In the genomic region with DNA sequence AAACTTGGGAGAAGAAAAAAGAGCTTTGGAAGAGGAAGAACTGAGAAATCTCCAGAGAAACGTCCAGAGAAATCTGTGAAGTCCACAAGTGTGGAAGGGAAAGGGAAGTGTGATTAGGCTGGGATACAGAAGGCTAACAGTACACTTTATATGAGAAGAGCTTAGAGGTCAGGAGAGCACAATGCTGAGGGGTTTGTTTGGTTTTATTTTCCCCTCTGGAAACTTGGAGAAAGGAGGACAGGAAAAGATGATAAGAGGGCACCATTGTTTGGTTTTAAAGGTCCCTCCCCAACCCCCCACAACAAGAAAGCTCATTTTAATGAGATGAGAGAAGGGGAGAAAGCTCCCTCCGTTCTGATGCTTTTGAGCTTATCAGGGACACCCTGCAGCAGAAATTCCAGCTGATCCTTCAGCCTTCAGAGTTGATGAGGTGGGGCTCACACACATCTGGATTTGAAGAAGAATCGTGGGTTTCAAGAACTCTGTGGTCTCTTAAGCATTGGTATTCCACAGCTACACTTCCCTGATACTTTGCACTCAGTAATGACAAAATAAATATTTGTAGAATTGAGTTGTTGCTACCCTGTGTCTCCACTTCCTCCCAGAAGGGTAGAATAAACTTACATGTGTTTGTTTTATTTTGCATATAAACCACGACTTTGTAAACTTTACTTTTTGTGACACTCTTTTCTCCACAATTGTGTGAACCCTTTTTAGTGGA, we compare ENCODE assay signal across 1 cellular context.
TF ChIP-seq lines count a peak whose summit lies in the region.

No MANE protein-coding gene starts in this region.

TF ChIP-seq in HepG2, 621 proteins besides CTCF, POLR2A, EP300 and RAD21 (continued from another document and continues in another):
- TF ChIP-seq, protein P1, sequence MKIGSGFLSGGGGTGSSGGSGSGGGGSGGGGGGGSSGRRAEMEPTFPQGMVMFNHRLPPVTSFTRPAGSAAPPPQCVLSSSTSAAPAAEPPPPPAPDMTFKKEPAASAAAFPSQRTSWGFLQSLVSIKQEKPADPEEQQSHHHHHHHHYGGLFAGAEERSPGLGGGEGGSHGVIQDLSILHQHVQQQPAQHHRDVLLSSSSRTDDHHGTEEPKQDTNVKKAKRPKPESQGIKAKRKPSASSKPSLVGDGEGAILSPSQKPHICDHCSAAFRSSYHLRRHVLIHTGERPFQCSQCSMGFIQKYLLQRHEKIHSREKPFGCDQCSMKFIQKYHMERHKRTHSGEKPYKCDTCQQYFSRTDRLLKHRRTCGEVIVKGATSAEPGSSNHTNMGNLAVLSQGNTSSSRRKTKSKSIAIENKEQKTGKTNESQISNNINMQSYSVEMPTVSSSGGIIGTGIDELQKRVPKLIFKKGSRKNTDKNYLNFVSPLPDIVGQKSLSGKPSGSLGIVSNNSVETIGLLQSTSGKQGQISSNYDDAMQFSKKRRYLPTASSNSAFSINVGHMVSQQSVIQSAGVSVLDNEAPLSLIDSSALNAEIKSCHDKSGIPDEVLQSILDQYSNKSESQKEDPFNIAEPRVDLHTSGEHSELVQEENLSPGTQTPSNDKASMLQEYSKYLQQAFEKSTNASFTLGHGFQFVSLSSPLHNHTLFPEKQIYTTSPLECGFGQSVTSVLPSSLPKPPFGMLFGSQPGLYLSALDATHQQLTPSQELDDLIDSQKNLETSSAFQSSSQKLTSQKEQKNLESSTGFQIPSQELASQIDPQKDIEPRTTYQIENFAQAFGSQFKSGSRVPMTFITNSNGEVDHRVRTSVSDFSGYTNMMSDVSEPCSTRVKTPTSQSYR (CRISPR knock-in tag; IDR thresholded peaks at IDR 0.05; ENCODE audit: borderline replicate concordance) = no peak; the same call in 1 of the 2 replicates
- TF ChIP-seq IKZF4 (CRISPR knock-in tag; IDR thresholded peaks at IDR 0.05; ENCODE audit: borderline replicate concordance, low read depth, not compliant biosample characterization) (no peak), KAT2B (IDR thresholded peaks at IDR 0.05; ENCODE audit: borderline replicate concordance, low read depth, low read length) (no peak), MIER2 (CRISPR knock-in tag; IDR thresholded peaks at IDR 0.05) (no peak), TRIM24 (CRISPR knock-in tag; IDR thresholded peaks at IDR 0.05) (no peak), CENPT (CRISPR knock-in tag; IDR thresholded peaks at IDR 0.05; ENCODE audit: low read depth) (no peak), ZNF431 (CRISPR knock-in tag; IDR thresholded peaks at IDR 0.05; ENCODE audit: borderline replicate concordance, low read depth) (no peak; the same call in 1 of the 2 replicates), SOX5 (CRISPR knock-in tag; IDR thresholded peaks at IDR 0.05; ENCODE audit: borderline replicate concordance) (peak; percentile 66; the same call in 1 of the 2 replicates), POLR2G (IDR thresholded peaks at IDR 0.05; ENCODE audit: low read depth, low read length) (no peak; the same call in 1 of the 2 replicates), FOXA3 (CRISPR knock-in tag; IDR thresholded peaks at IDR 0.05) (peak; percentile 83), NAIF1 (CRISPR knock-in tag; IDR thresholded peaks at IDR 0.05; ENCODE audit: borderline replicate concordance) (no peak), JDP2 (CRISPR knock-in tag; IDR thresholded peaks at IDR 0.05; ENCODE audit: borderline replicate concordance) (no peak), ZNF12 (CRISPR knock-in tag; IDR thresholded peaks at IDR 0.05) (no peak), MLX (CRISPR knock-in tag; IDR thresholded peaks at IDR 0.05) (no peak), KMT2A (CRISPR knock-in tag; IDR thresholded peaks at IDR 0.05) (peak; percentile 32; the same call in 1 of the 2 replicates), ZNF569 (CRISPR knock-in tag; IDR thresholded peaks at IDR 0.05; ENCODE audit: borderline replicate concordance) (no peak), TMF1 (CRISPR knock-in tag; IDR thresholded peaks at IDR 0.05; ENCODE audit: low read depth) (no peak), ZNF513 (CRISPR knock-in tag; conservative IDR thresholded peaks at IDR 0.05) (no peak), ZSCAN25 (CRISPR knock-in tag; IDR thresholded peaks at IDR 0.05) (no peak), ZNF747 (CRISPR knock-in tag; IDR thresholded peaks at IDR 0.05; ENCODE audit: borderline replicate concordance) (no peak), FOXK2 (IDR thresholded peaks at IDR 0.05) (no peak), ARNT2 (CRISPR knock-in tag; IDR thresholded peaks at IDR 0.05; ENCODE audit: low read depth) (no peak), SIN3A (IDR thresholded peaks at IDR 0.05; ENCODE audit: borderline replicate concordance, low read depth, low read length) (peak; percentile 20; the same call in 1 of the 2 replicates), HNRNPL (IDR thresholded peaks at IDR 0.05; ENCODE audit: low read depth, low read length) (no peak), SNAI1 (CRISPR knock-in tag; IDR thresholded peaks at IDR 0.05; ENCODE audit: borderline replicate concordance) (no peak), PCBP2 (optimal IDR thresholded peaks at IDR 0.05; ENCODE audit: low read depth, low read length, poor library complexity, severe bottlenecking) (no peak), PHB2 (IDR thresholded peaks at IDR 0.05; ENCODE audit: partially characterized antibody) (no peak), ZFP36 (IDR thresholded peaks at IDR 0.05; ENCODE audit: borderline replicate concordance, low read depth, low read length, partially characterized antibody) (no peak), DDIT3 (CRISPR knock-in tag; IDR thresholded peaks at IDR 0.05) (no peak), ZNF234 (CRISPR knock-in tag; conservative IDR thresholded peaks at IDR 0.05) (no peak), KAT7 (CRISPR knock-in tag; IDR thresholded peaks at IDR 0.05; ENCODE audit: borderline replicate concordance) (no peak), HNF1A (IDR thresholded peaks at IDR 0.05; ENCODE audit: low read depth) (peak; percentile 43; the same call in 1 of the 2 replicates), HNF1A (CRISPR knock-in tag; IDR thresholded peaks at IDR 0.05; ENCODE audit: borderline replicate concordance) (no peak)
- TF ChIP-seq, protein P2, sequence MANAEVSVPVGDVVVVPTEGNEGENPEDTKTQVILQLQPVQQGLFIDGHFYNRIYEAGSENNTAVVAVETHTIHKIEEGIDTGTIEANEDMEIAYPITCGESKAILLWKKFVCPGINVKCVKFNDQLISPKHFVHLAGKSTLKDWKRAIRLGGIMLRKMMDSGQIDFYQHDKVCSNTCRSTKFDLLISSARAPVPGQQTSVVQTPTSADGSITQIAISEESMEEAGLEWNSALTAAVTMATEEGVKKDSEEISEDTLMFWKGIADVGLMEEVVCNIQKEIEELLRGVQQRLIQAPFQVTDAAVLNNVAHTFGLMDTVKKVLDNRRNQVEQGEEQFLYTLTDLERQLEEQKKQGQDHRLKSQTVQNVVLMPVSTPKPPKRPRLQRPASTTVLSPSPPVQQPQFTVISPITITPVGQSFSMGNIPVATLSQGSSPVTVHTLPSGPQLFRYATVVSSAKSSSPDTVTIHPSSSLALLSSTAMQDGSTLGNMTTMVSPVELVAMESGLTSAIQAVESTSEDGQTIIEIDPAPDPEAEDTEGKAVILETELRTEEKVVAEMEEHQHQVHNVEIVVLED (CRISPR knock-in tag; IDR thresholded peaks at IDR 0.05; ENCODE audit: borderline replicate concordance) = no peak
- TF ChIP-seq, protein P3, sequence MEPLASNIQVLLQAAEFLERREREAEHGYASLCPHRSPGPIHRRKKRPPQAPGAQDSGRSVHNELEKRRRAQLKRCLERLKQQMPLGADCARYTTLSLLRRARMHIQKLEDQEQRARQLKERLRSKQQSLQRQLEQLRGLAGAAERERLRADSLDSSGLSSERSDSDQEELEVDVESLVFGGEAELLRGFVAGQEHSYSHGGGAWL (CRISPR knock-in tag; IDR thresholded peaks at IDR 0.05) = no peak
- TF ChIP-seq, protein P4, sequence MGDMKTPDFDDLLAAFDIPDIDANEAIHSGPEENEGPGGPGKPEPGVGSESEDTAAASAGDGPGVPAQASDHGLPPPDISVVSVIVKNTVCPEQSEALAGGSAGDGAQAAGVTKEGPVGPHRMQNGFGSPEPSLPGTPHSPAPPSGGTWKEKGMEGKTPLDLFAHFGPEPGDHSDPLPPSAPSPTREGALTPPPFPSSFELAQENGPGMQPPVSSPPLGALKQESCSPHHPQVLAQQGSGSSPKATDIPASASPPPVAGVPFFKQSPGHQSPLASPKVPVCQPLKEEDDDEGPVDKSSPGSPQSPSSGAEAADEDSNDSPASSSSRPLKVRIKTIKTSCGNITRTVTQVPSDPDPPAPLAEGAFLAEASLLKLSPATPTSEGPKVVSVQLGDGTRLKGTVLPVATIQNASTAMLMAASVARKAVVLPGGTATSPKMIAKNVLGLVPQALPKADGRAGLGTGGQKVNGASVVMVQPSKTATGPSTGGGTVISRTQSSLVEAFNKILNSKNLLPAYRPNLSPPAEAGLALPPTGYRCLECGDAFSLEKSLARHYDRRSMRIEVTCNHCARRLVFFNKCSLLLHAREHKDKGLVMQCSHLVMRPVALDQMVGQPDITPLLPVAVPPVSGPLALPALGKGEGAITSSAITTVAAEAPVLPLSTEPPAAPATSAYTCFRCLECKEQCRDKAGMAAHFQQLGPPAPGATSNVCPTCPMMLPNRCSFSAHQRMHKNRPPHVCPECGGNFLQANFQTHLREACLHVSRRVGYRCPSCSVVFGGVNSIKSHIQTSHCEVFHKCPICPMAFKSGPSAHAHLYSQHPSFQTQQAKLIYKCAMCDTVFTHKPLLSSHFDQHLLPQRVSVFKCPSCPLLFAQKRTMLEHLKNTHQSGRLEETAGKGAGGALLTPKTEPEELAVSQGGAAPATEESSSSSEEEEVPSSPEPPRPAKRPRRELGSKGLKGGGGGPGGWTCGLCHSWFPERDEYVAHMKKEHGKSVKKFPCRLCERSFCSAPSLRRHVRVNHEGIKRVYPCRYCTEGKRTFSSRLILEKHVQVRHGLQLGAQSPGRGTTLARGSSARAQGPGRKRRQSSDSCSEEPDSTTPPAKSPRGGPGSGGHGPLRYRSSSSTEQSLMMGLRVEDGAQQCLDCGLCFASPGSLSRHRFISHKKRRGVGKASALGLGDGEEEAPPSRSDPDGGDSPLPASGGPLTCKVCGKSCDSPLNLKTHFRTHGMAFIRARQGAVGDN (CRISPR knock-in tag; IDR thresholded peaks at IDR 0.05) = no peak
- TF ChIP-seq, protein P5, sequence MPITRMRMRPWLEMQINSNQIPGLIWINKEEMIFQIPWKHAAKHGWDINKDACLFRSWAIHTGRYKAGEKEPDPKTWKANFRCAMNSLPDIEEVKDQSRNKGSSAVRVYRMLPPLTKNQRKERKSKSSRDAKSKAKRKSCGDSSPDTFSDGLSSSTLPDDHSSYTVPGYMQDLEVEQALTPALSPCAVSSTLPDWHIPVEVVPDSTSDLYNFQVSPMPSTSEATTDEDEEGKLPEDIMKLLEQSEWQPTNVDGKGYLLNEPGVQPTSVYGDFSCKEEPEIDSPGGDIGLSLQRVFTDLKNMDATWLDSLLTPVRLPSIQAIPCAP (CRISPR knock-in tag; IDR thresholded peaks at IDR 0.05; ENCODE audit: low read depth) = no peak
- TF ChIP-seq, protein P6, sequence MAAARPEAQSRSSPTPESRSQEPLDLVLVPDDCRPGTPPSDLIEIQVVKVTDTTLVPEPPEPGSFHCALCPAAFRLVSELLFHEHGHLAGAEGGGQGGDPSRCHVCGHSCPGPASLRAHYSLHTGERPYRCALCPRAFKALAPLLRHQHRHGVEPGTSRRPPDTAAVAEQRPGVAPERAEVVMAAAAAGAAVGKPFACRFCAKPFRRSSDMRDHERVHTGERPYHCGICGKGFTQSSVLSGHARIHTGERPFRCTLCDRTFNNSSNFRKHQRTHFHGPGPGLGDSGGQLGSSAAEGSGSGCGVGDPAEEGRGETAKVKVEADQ (CRISPR knock-in tag; IDR thresholded peaks at IDR 0.05; ENCODE audit: borderline replicate concordance) = no peak
